8 cellular contexts compared by ENCODE assay signal in the genomic region with DNA sequence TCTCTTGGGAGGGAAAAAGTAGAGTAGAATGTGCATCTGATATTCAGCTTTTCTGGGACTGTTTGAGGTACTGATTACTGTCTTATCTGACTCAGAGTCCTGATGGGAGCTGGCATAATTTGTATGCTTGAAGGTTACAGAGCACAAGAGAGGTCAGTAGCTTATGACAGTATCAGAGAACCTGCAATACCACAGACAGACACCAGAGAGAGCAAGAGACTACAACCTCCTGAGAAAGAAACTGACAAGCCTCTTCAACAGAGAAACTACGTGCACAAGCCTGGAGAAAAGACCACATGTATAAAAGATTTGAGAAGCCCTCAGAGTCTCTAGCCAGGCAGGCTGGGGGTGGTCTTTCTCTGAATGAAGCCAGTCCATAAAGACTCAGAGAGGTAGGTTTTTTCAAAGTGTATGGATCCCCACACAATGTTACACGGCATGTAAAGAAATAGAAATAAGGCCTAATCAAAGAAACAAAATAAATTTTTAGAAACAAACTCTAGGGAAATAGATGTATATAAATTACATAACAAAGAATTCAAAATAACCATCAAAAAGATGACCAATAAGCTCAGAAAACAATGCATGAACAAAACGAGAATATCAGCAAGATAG.
DNase-seq lines count a peak whose midpoint lies in the region; ATAC-seq, FAIRE-seq and TF ChIP-seq lines count a peak whose summit lies in the region.

No MANE protein-coding gene starts in this region.

- CTCF ChIA-PET in CD4-positive, alpha-beta T cell (lab: Charles Lee): no interaction called here

- FAIRE-seq in bronchial epithelial cell (lab: Jason Lieb, UNC): peak; percentile 7

- H3K4me3 ChIP-seq in bronchial epithelial cell (ENCODE audit: low read depth, low read length): no peak overlapping the region

- H3K4me3 Mint-ChIP-seq in CD4-positive, alpha-beta T cell: no peak overlapping the region

- intact Hi-C loops in CD4-positive, alpha-beta T cell (cut with DNase I, micrococcal nuclease): no loop called here

- H3K4me1 Mint-ChIP-seq in CD4-positive, alpha-beta T cell (ENCODE audit: low read depth): no peaks in the 10 kb centered on the region

- H3K36me3 Mint-ChIP-seq in CD4-positive, alpha-beta T cell (ENCODE audit: low read depth): no peaks in the 10 kb centered on the region

- peak; percentile 99 for ATAC-seq in HG03432 (IDR thresholded peaks at IDR 0.05; ENCODE audit: unreplicated experiment)
- no peak for ATAC-seq in CD4-positive, alpha-beta T cell (ENCODE audit: poor library complexity)

- peaks cover 9% of the 10 kb centered on the region for H3K9me3 ChIP-seq in CD4-positive, alpha-beta T cell (ENCODE audit: control insufficient read depth, low read length)

- H3K36me3 ChIP-seq in bronchial epithelial cell (ENCODE audit: control insufficient read depth, insufficient read depth, low read length): no peaks in the 10 kb centered on the region

- POLR2A ChIA-PET in CD4-positive, alpha-beta T cell (lab: Charles Lee): no interaction called here

- no peaks in the 10 kb centered on the region for H3K27me3 ChIP-seq in bronchial epithelial cell (ENCODE audit: control insufficient read depth, insufficient read depth, low read length)
- H3K27me3 ChIP-seq in CD4-positive, alpha-beta T cell (ENCODE audit: control insufficient read depth, insufficient read depth, low read length): no peaks in the 10 kb centered on the region

- DNase-seq in SIG-M5 treated with dmso at 0.1 percent for 504 hours (lab: John Stamatoyannopoulos, UW; ENCODE audit: unreplicated experiment): peak; percentile 51
- no peak for DNase-seq in SIG-M5 (lab: John Stamatoyannopoulos, UW)
- DNase-seq in NCI-H526 treated with DMSO at 0.1 percent for 48 hours (lab: John Stamatoyannopoulos, UW): peak; percentile 20
- DNase-seq in bronchial epithelial cell (ENCODE audit: low read depth): peak; percentile 58
- DNase-seq in lung microvascular endothelial cell (ENCODE audit: low read depth in 2 of 2): peak; percentile 13 to 35
- no peak for DNase-seq in stimulated activated CD4-positive, alpha-beta T cell treated with anti-CD3 and anti-CD28 coated beads, Interleukin-4, amount 100 ng/mL, for 1 hour
- DNase-seq in CD4-positive, alpha-beta T cell: no peak

- H3K9me3 Mint-ChIP-seq in CD4-positive, alpha-beta T cell: peaks cover 14% of the 10 kb centered on the region

- TF ChIP-seq CTCF in bronchial epithelial cell (IDR thresholded peaks at IDR 0.05; ENCODE audit: insufficient read depth, low read length, severe bottlenecking): peak; percentile 77
- TF ChIP-seq CTCF in CD4-positive, alpha-beta T cell (IDR thresholded peaks at IDR 0.05): no peak

- H3K27me3 Mint-ChIP-seq in CD4-positive, alpha-beta T cell: no peaks in the 10 kb centered on the region

- H3K27ac ChIP-seq in CD4-positive, alpha-beta T cell (ENCODE audit: low read depth, low read length): no peak overlapping the region

- no peak overlapping the region for H3K27ac Mint-ChIP-seq in CD4-positive, alpha-beta T cell

Comparison
In these comparisons a context has a peak if more than half of its experiments do, and no peak if none do; other contexts are left out.
1. DNase-seq: peak in SIG-M5 treated with dmso at 0.1 percent for 504 hours (single experiment), NCI-H526 treated with DMSO at 0.1 percent for 48 hours (single experiment), bronchial epithelial cell (single experiment) and lung microvascular endothelial cell (2 of 2); none in SIG-M5 (single experiment), stimulated activated CD4-positive, alpha-beta T cell treated with anti-CD3 and anti-CD28 coated beads, Interleukin-4, amount 100 ng/mL, for 1 hour (single experiment) and CD4-positive, alpha-beta T cell (0 of 10).